In the genomic region with DNA sequence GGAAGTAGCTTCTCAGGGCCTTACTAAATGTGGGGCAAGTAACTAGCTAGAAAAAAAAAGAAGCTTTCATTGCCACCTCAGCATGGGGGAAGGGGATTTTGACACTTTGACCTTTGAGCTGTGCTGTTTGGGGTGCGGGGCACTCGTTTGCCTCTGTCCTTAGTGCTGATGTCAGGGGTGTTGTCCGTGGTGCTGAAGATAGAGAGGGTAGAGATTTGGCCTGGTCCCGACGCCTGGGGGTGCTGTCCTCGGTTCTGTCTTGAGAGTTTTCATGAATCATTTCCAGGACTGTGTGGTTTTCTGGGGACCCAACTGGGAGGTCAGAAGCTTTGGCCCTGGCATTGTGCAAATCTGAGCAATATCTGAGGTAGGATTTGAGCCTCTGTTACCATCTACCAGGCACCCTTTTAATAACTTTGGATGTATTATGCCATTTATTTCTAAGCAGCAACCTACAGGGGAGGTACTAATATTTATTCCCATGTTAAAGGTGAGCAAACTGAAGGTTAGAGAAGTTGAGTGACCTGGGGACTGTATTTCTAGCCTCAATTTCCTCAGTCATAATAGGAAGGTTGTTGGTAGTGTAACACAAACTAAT, we compare ENCODE assay signal across 8 cellular contexts.
DNase-seq lines count a peak whose midpoint lies in the region; ATAC-seq and TF ChIP-seq lines count a peak whose summit lies in the region.

No MANE protein-coding gene starts in this region.

- no peaks in the 10 kb centered on the region for H3K4me1 Mint-ChIP-seq in natural killer cell
- H3K4me1 Mint-ChIP-seq in natural killer cell treated with Interleukin-12 subunit alpha and Interleukin-12 subunit beta and Interleukin-15 and Interleukin-18, amount 100 ng/mL, for 72 hours (ENCODE audit: low read depth in 2 of 2), result no peaks in the 10 kb centered on the region

- DNase-seq in natural killer cell (peak; percentile 17), T follicular helper cell (ENCODE audit: low read depth) (peak; percentile 6), epithelial cell of proximal tubule (ENCODE audit: low read depth) (no peak), mesenteric fat pad (ENCODE audit: low spot score) (no peak)
- no peak for DNase-seq in natural killer cell treated with Interleukin-12 subunit alpha and Interleukin-12 subunit beta and Interleukin-15 and Interleukin-18, amount 100 ng/mL, for 72 hours (ENCODE audit: low spot score)
- DNase-seq in stimulated activated CD4-positive, alpha-beta T cell treated with anti-CD3 and anti-CD28 coated beads, Interleukin-2, amount 100 ng/mL, for 48 hours, result peak; percentile 46 to 51

- peaks cover 23 to 31% of the 10 kb centered on the region in 2 donors for H3K27me3 Mint-ChIP-seq in natural killer cell (ENCODE audit: low read depth in 2 of 2)
- H3K27me3 Mint-ChIP-seq in natural killer cell treated with Interleukin-12 subunit alpha and Interleukin-12 subunit beta and Interleukin-15 and Interleukin-18, amount 100 ng/mL, for 72 hours, result peaks cover 18 to 25% of the 10 kb centered on the region in 2 donors

- ATAC-seq in natural killer cell, result peak; percentile 66 to 84 (median 79)
- ATAC-seq in natural killer cell treated with Interleukin-12 subunit alpha and Interleukin-12 subunit beta and Interleukin-15 and Interleukin-18, amount 100 ng/mL, for 72 hours, result no peak
- no peak for ATAC-seq in GM18502 (IDR thresholded peaks at IDR 0.05; ENCODE audit: poor library complexity, unreplicated experiment)
- ATAC-seq in HG03378 (IDR thresholded peaks at IDR 0.05; ENCODE audit: unreplicated experiment), result no peak

- no peak for TF ChIP-seq CTCF in natural killer cell (IDR thresholded peaks at IDR 0.05)
- peak; percentile 35 for TF ChIP-seq CTCF in epithelial cell of proximal tubule (conservative IDR thresholded peaks at IDR 0.05; ENCODE audit: low read depth, low read length)

- no peaks in the 10 kb centered on the region for H3K36me3 Mint-ChIP-seq in natural killer cell
- no peaks in the 10 kb centered on the region for H3K36me3 Mint-ChIP-seq in natural killer cell treated with Interleukin-12 subunit alpha and Interleukin-12 subunit beta and Interleukin-15 and Interleukin-18, amount 100 ng/mL, for 72 hours

- no peaks in the 10 kb centered on the region for H3K9me3 Mint-ChIP-seq in natural killer cell
- H3K9me3 Mint-ChIP-seq in natural killer cell treated with Interleukin-12 subunit alpha and Interleukin-12 subunit beta and Interleukin-15 and Interleukin-18, amount 100 ng/mL, for 72 hours, result peaks cover 4% of the 10 kb centered on the region

- intact Hi-C loops in natural killer cell (cut with micrococcal nuclease), result no loop called here

- H3K4me3 ChIP-seq in epithelial cell of proximal tubule (ENCODE audit: low read depth, low read length), result no peak overlapping the region

- H3K27ac Mint-ChIP-seq in natural killer cell, result no peak overlapping the region
- H3K27ac Mint-ChIP-seq in natural killer cell treated with Interleukin-12 subunit alpha and Interleukin-12 subunit beta and Interleukin-15 and Interleukin-18, amount 100 ng/mL, for 72 hours, result no peak overlapping the region

- no peak overlapping the region for H3K4me3 Mint-ChIP-seq in natural killer cell
- H3K4me3 Mint-ChIP-seq in natural killer cell treated with Interleukin-12 subunit alpha and Interleukin-12 subunit beta and Interleukin-15 and Interleukin-18, amount 100 ng/mL, for 72 hours, result no peak overlapping the region

Comparison
In these comparisons a context has a peak if more than half of its experiments do, and no peak if none do; other contexts are left out.
1. ATAC-seq: peak in natural killer cell (3 of 3); none in natural killer cell treated with Interleukin-12 subunit alpha and Interleukin-12 subunit beta and Interleukin-15 and Interleukin-18, amount 100 ng/mL, for 72 hours (0 of 2), GM18502 (single experiment) and HG03378 (single experiment).
2. DNase-seq: peak in natural killer cell (single experiment), T follicular helper cell (single experiment) and stimulated activated CD4-positive, alpha-beta T cell treated with anti-CD3 and anti-CD28 coated beads, Interleukin-2, amount 100 ng/mL, for 48 hours (2 of 2); none in natural killer cell treated with Interleukin-12 subunit alpha and Interleukin-12 subunit beta and Interleukin-15 and Interleukin-18, amount 100 ng/mL, for 72 hours (single experiment), epithelial cell of proximal tubule (single experiment) and mesenteric fat pad (single experiment).